In the genomic region with DNA sequence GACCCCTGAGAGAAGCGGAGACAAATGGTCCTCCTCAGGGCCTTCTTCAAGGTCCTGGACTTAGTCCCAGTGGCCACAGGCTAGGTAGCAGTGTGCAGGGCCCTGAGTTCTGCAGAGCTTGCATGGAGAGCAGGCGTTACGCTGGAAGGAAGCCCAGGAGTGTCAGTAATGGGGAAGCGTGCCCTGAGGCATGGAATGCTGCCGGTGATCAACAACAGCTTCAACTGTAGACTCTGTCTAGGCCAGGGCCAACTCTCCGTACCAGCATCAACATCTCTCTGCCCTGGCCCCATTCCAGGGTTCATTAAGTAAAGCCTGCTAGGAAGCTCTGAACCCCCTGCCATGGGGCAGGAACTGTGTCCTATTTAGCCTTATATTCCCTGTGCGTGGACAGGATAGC, we compare ENCODE assay signal across 1 cellular context.
TF ChIP-seq lines count a peak whose summit lies in the region.

No MANE protein-coding gene starts in this region.

TF ChIP-seq in HepG2, 621 proteins besides CTCF, POLR2A, EP300 and RAD21 (continues in another document):
- TF ChIP-seq MED1 (CRISPR knock-in tag; IDR thresholded peaks at IDR 0.05), result 0 out of 2 replicates have a peak, but pooled peaks have one; percentile 24
- no peak for TF ChIP-seq PLRG1 (conservative IDR thresholded peaks at IDR 0.05)
- TF ChIP-seq YEATS4 (CRISPR knock-in tag; IDR thresholded peaks at IDR 0.05; ENCODE audit: borderline replicate concordance), result no peak
- TF ChIP-seq KLF16 (CRISPR knock-in tag; IDR thresholded peaks at IDR 0.05), result no peak
- no peak for TF ChIP-seq TRIM24 (CRISPR knock-in tag; IDR thresholded peaks at IDR 0.05)
- no peak for TF ChIP-seq ZNF761 (CRISPR knock-in tag; conservative IDR thresholded peaks at IDR 0.05)
- TF ChIP-seq PCBP1 (IDR thresholded peaks at IDR 0.05; ENCODE audit: borderline replicate concordance, low read depth, low read length), result no peak
- TF ChIP-seq, protein P1, sequence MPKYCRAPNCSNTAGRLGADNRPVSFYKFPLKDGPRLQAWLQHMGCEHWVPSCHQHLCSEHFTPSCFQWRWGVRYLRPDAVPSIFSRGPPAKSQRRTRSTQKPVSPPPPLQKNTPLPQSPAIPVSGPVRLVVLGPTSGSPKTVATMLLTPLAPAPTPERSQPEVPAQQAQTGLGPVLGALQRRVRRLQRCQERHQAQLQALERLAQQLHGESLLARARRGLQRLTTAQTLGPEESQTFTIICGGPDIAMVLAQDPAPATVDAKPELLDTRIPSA (CRISPR knock-in tag; IDR thresholded peaks at IDR 0.05; ENCODE audit: borderline replicate concordance), result no peak
- peak; percentile 11; the same call in 1 of the 2 replicates for TF ChIP-seq ZNF263 (CRISPR knock-in tag; IDR thresholded peaks at IDR 0.05)
- 0 out of 2 replicates have a peak, but pooled peaks have one; percentile 37 for TF ChIP-seq EED (CRISPR knock-in tag; IDR thresholded peaks at IDR 0.05)
- no peak for TF ChIP-seq TARDBP (CRISPR knock-in tag; IDR thresholded peaks at IDR 0.05)
- no peak for TF ChIP-seq MEIS1 (CRISPR knock-in tag; IDR thresholded peaks at IDR 0.05; ENCODE audit: borderline replicate concordance)
- no peak for TF ChIP-seq RELA (CRISPR knock-in tag; IDR thresholded peaks at IDR 0.05)
- TF ChIP-seq ZNF34 (CRISPR knock-in tag; IDR thresholded peaks at IDR 0.05; ENCODE audit: borderline replicate concordance), result no peak
- TF ChIP-seq SIN3A (IDR thresholded peaks at IDR 0.05; ENCODE audit: borderline replicate concordance, low read depth, low read length), result peak; percentile 40; the same call in 1 of the 2 replicates
- TF ChIP-seq FOXM1 (CRISPR knock-in tag; IDR thresholded peaks at IDR 0.05), result no peak
- no peak; the same call in 1 of the 2 replicates for TF ChIP-seq ZNF589 (CRISPR knock-in tag; conservative IDR thresholded peaks at IDR 0.05)
- TF ChIP-seq NFATC3 (CRISPR knock-in tag; IDR thresholded peaks at IDR 0.05), result no peak
- no peak for TF ChIP-seq ZNF550 (CRISPR knock-in tag; IDR thresholded peaks at IDR 0.05; ENCODE audit: borderline replicate concordance)
- no peak for TF ChIP-seq SP140L (CRISPR knock-in tag; IDR thresholded peaks at IDR 0.05; ENCODE audit: borderline replicate concordance)
- no peak for TF ChIP-seq HDAC6 (IDR thresholded peaks at IDR 0.05; ENCODE audit: low read depth, low read length)
- no peak for TF ChIP-seq PRPF4 (IDR thresholded peaks at IDR 0.05; ENCODE audit: low read depth, low read length, poor library complexity, severe bottlenecking)
- TF ChIP-seq ZNF296 (CRISPR knock-in tag; conservative IDR thresholded peaks at IDR 0.05), result no peak
- no peak for TF ChIP-seq NR2F6 (IDR thresholded peaks at IDR 0.05)
- no peak for TF ChIP-seq NR2F6 (CRISPR knock-in tag; IDR thresholded peaks at IDR 0.05)
- no peak for TF ChIP-seq ZNF776 (CRISPR knock-in tag; IDR thresholded peaks at IDR 0.05)
- TF ChIP-seq ZFAT (CRISPR knock-in tag; conservative IDR thresholded peaks at IDR 0.05), result no peak
- no peak for TF ChIP-seq HDAC1 (CRISPR knock-in tag; IDR thresholded peaks at IDR 0.05)
- no peak for TF ChIP-seq ZBTB38 (CRISPR knock-in tag; IDR thresholded peaks at IDR 0.05)
- TF ChIP-seq SNAPC4 (CRISPR knock-in tag; IDR thresholded peaks at IDR 0.05), result no peak
- TF ChIP-seq STAT6 (CRISPR knock-in tag; IDR thresholded peaks at IDR 0.05; ENCODE audit: borderline replicate concordance), result no peak
- 0 out of 2 replicates have a peak, but pooled peaks have one; percentile 3 for TF ChIP-seq ATF7-NPFF (CRISPR knock-in tag; IDR thresholded peaks at IDR 0.05; ENCODE audit: low read depth)
- no peak for TF ChIP-seq POLR2G (IDR thresholded peaks at IDR 0.05; ENCODE audit: low read depth, low read length)
- TF ChIP-seq FOXA1 (IDR thresholded peaks at IDR 0.05), result no peak
- TF ChIP-seq FOXA1 (CRISPR knock-in tag; IDR thresholded peaks at IDR 0.05), result 0 out of 2 replicates have a peak, but pooled peaks have one; percentile 9
- TF ChIP-seq TEAD3 (CRISPR knock-in tag; optimal IDR thresholded peaks at IDR 0.05; ENCODE audit: borderline replicate concordance), result peak; percentile 30
- TF ChIP-seq CREB1 (IDR thresholded peaks at IDR 0.05), result no peak
- TF ChIP-seq CREB1 (CRISPR knock-in tag; IDR thresholded peaks at IDR 0.05), result no peak
- no peak for TF ChIP-seq ZNF256 (CRISPR knock-in tag; conservative IDR thresholded peaks at IDR 0.05)
- no peak for TF ChIP-seq JUN (CRISPR knock-in tag; IDR thresholded peaks at IDR 0.05)
- no peak for TF ChIP-seq ZNF329 (CRISPR knock-in tag; IDR thresholded peaks at IDR 0.05; ENCODE audit: low read depth)
- TF ChIP-seq RBM22 (optimal IDR thresholded peaks at IDR 0.05; ENCODE audit: low read length), result no peak
- no peak for TF ChIP-seq CENPX (CRISPR knock-in tag; IDR thresholded peaks at IDR 0.05)
- TF ChIP-seq TAF15 (IDR thresholded peaks at IDR 0.05; ENCODE audit: low read depth, low read length, poor library complexity, severe bottlenecking), result no peak
- no peak for TF ChIP-seq THYN1 (CRISPR knock-in tag; IDR thresholded peaks at IDR 0.05; ENCODE audit: borderline replicate concordance, low read depth)
- TF ChIP-seq ZMAT3 (CRISPR knock-in tag; conservative IDR thresholded peaks at IDR 0.05), result 0 out of 2 replicates have a peak, but pooled peaks have one; percentile 17
- no peak for TF ChIP-seq RCOR2 (CRISPR knock-in tag; IDR thresholded peaks at IDR 0.05)
- TF ChIP-seq CREBL2 (CRISPR knock-in tag; IDR thresholded peaks at IDR 0.05; ENCODE audit: borderline replicate concordance), result no peak
- peak; percentile 54 for TF ChIP-seq MAX (IDR thresholded peaks at IDR 0.05)
- no peak for TF ChIP-seq FLYWCH1 (CRISPR knock-in tag; IDR thresholded peaks at IDR 0.05)
- TF ChIP-seq ZNF709 (CRISPR knock-in tag; IDR thresholded peaks at IDR 0.05), result no peak
- no peak for TF ChIP-seq ZNF747 (CRISPR knock-in tag; IDR thresholded peaks at IDR 0.05; ENCODE audit: borderline replicate concordance)
- 0 out of 2 replicates have a peak, but pooled peaks have one; percentile 4 for TF ChIP-seq STAG1 (CRISPR knock-in tag; IDR thresholded peaks at IDR 0.05)
- 0 out of 2 replicates have a peak, but pooled peaks have one; percentile 40 for TF ChIP-seq MEIS2 (CRISPR knock-in tag; IDR thresholded peaks at IDR 0.05)
- TF ChIP-seq, protein P2, sequence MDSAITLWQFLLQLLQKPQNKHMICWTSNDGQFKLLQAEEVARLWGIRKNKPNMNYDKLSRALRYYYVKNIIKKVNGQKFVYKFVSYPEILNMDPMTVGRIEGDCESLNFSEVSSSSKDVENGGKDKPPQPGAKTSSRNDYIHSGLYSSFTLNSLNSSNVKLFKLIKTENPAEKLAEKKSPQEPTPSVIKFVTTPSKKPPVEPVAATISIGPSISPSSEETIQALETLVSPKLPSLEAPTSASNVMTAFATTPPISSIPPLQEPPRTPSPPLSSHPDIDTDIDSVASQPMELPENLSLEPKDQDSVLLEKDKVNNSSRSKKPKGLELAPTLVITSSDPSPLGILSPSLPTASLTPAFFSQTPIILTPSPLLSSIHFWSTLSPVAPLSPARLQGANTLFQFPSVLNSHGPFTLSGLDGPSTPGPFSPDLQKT (CRISPR knock-in tag; IDR thresholded peaks at IDR 0.05; ENCODE audit: borderline replicate concordance), result no peak
- no peak for TF ChIP-seq MAF1 (CRISPR knock-in tag; IDR thresholded peaks at IDR 0.05; ENCODE audit: borderline replicate concordance)
- TF ChIP-seq ZNF331 (CRISPR knock-in tag; IDR thresholded peaks at IDR 0.05), result peak; percentile 24; the same call in 1 of the 2 replicates
- TF ChIP-seq KLF13 (CRISPR knock-in tag; IDR thresholded peaks at IDR 0.05), result no peak
- 0 out of 2 replicates have a peak, but pooled peaks have one; percentile 3 for TF ChIP-seq ZNF772 (CRISPR knock-in tag; IDR thresholded peaks at IDR 0.05)
- TF ChIP-seq MEF2D (CRISPR knock-in tag; IDR thresholded peaks at IDR 0.05), result no peak
- TF ChIP-seq, protein P3, sequence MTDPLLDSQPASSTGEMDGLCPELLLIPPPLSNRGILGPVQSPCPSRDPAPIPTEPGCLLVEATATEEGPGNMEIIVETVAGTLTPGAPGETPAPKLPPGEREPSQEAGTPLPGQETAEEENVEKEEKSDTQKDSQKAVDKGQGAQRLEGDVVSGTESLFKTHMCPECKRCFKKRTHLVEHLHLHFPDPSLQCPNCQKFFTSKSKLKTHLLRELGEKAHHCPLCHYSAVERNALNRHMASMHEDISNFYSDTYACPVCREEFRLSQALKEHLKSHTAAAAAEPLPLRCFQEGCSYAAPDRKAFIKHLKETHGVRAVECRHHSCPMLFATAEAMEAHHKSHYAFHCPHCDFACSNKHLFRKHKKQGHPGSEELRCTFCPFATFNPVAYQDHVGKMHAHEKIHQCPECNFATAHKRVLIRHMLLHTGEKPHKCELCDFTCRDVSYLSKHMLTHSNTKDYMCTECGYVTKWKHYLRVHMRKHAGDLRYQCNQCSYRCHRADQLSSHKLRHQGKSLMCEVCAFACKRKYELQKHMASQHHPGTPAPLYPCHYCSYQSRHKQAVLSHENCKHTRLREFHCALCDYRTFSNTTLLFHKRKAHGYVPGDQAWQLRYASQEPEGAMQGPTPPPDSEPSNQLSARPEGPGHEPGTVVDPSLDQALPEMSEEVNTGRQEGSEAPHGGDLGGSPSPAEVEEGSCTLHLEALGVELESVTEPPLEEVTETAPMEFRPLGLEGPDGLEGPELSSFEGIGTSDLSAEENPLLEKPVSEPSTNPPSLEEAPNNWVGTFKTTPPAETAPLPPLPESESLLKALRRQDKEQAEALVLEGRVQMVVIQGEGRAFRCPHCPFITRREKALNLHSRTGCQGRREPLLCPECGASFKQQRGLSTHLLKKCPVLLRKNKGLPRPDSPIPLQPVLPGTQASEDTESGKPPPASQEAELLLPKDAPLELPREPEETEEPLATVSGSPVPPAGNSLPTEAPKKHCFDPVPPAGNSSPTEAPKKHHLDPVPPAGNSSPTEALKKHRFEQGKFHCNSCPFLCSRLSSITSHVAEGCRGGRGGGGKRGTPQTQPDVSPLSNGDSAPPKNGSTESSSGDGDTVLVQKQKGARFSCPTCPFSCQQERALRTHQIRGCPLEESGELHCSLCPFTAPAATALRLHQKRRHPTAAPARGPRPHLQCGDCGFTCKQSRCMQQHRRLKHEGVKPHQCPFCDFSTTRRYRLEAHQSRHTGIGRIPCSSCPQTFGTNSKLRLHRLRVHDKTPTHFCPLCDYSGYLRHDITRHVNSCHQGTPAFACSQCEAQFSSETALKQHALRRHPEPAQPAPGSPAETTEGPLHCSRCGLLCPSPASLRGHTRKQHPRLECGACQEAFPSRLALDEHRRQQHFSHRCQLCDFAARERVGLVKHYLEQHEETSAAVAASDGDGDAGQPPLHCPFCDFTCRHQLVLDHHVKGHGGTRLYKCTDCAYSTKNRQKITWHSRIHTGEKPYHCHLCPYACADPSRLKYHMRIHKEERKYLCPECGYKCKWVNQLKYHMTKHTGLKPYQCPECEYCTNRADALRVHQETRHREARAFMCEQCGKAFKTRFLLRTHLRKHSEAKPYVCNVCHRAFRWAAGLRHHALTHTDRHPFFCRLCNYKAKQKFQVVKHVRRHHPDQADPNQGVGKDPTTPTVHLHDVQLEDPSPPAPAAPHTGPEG (CRISPR knock-in tag; IDR thresholded peaks at IDR 0.05), result 0 out of 2 replicates have a peak, but pooled peaks have one; percentile 8
